16 cellular contexts compared by ENCODE assay signal in genomic region chr11:83600656-83601055, GRCh38.
DNase-seq lines count a peak whose midpoint lies in the region; ATAC-seq and TF ChIP-seq lines count a peak whose summit lies in the region.
"Had no signal": no experiment of that assay in that cellular context is flagged by ENCODE, and none has a peak within 500 bp of the region (broad histone marks: within the 10 kb centered on the region; RNA-seq: fewer than 3 reads in every experiment).

No MANE protein-coding gene starts in this region.

- WGBS in hepatocyte (ENCODE audit: low lambda C conversion rate, missing lambda C conversion rate), result 29% methylated on average over 1 of the region's 1 CpG

- no peaks in the 10 kb centered on the region for H3K9me2 ChIP-seq in hepatocyte (replicated peaks; ENCODE audit: insufficient read depth)

- H3K36me3 Mint-ChIP-seq in stimulated activated effector memory CD8-positive, alpha-beta T cell treated with anti-CD3 and anti-CD28 coated beads, Interleukin-12 subunit alpha, Interleukin-12 subunit beta, amount 100 ng/mL, for 72 hours, result no peaks in the 10 kb centered on the region
- H3K36me3 Mint-ChIP-seq: CD4-positive, alpha-beta memory T cell had no signal

- H3K4me3 ChIP-seq in hepatocyte (no peak overlapping the region), MG63 (no peak overlapping the region)

- DNase-seq in ELF-1 (ENCODE audit: low read depth, low spot score) (peak; percentile 71), NCI-H1694 (lab: John Stamatoyannopoulos, UW) (peak; percentile 14), hepatocyte (ENCODE audit: low spot score) (peak; percentile 11), MG63 (no peak), GM19240 (ENCODE audit: insufficient read length, low spot score) (no peak)
- no peak for DNase-seq in stimulated activated effector memory CD8-positive, alpha-beta T cell treated with anti-CD3 and anti-CD28 coated beads, Interleukin-12 subunit alpha, Interleukin-12 subunit beta, amount 100 ng/mL, for 72 hours (ENCODE audit: low spot score in 2 of 2)
- DNase-seq: BE2C; CD4-positive, alpha-beta memory T cell; DND-41; IMR-90; KBM-7 had no signal

- no peak overlapping the region for H2AFZ ChIP-seq in hepatocyte

- no peaks in the 10 kb centered on the region for H4K20me1 ChIP-seq in hepatocyte (ENCODE audit: insufficient read depth, poor library complexity, severe bottlenecking)

- H3K4me2 ChIP-seq in hepatocyte, result no peak overlapping the region

- H3K9me3 Mint-ChIP-seq in stimulated activated effector memory CD8-positive, alpha-beta T cell treated with anti-CD3 and anti-CD28 coated beads, Interleukin-12 subunit alpha, Interleukin-12 subunit beta, amount 100 ng/mL, for 72 hours, result peaks cover 9% of the 10 kb centered on the region
- H3K9me3 Mint-ChIP-seq: CD4-positive, alpha-beta memory T cell had no signal

- no peaks in the 10 kb centered on the region for H3K4me1 ChIP-seq in hepatocyte (ENCODE audit: insufficient read depth)
- H3K4me1 ChIP-seq: BE2C had no signal

- peak; percentile 19 for ATAC-seq in stimulated activated effector memory CD8-positive, alpha-beta T cell treated with anti-CD3 and anti-CD28 coated beads, Interleukin-12 subunit alpha, Interleukin-12 subunit beta, amount 100 ng/mL, for 72 hours
- ATAC-seq in GM18867 (IDR thresholded peaks at IDR 0.05; ENCODE audit: unreplicated experiment) (no peak), HG03520 (IDR thresholded peaks at IDR 0.05; ENCODE audit: unreplicated experiment) (no peak)
- ATAC-seq: HCT116 had no signal

- no peaks in the 10 kb centered on the region for H3K4me1 Mint-ChIP-seq in stimulated activated effector memory CD8-positive, alpha-beta T cell treated with anti-CD3 and anti-CD28 coated beads, Interleukin-12 subunit alpha, Interleukin-12 subunit beta, amount 100 ng/mL, for 72 hours
- H3K4me1 Mint-ChIP-seq: CD4-positive, alpha-beta memory T cell had no signal

- no peaks in the 10 kb centered on the region for H3K79me2 ChIP-seq in hepatocyte

- H3K27ac ChIP-seq in hepatocyte, result no peak overlapping the region
- H3K27ac ChIP-seq: C4-2B, HL-60 had no signal

- H3K27ac Mint-ChIP-seq in stimulated activated effector memory CD8-positive, alpha-beta T cell treated with anti-CD3 and anti-CD28 coated beads, Interleukin-12 subunit alpha, Interleukin-12 subunit beta, amount 100 ng/mL, for 72 hours, result no peak overlapping the region
- H3K27ac Mint-ChIP-seq: CD4-positive, alpha-beta memory T cell had no signal

- TF ChIP-seq CTCF in hepatocyte (IDR thresholded peaks at IDR 0.05; ENCODE audit: poor library complexity), result no peak

- H3K36me3 ChIP-seq in hepatocyte (replicated peaks; ENCODE audit: insufficient read depth, low read depth) (no peaks in the 10 kb centered on the region), MG63 (no peaks in the 10 kb centered on the region)
- H3K36me3 ChIP-seq: BE2C had no signal

- H3K4me3 Mint-ChIP-seq in stimulated activated effector memory CD8-positive, alpha-beta T cell treated with anti-CD3 and anti-CD28 coated beads, Interleukin-12 subunit alpha, Interleukin-12 subunit beta, amount 100 ng/mL, for 72 hours, result no peak overlapping the region
- H3K4me3 Mint-ChIP-seq: CD4-positive, alpha-beta memory T cell had no signal

- H3K27me3 ChIP-seq in hepatocyte (no peaks in the 10 kb centered on the region), MG63 (no peaks in the 10 kb centered on the region)
- H3K27me3 ChIP-seq: BE2C had no signal

- H3K9me3 ChIP-seq in hepatocyte (ENCODE audit: low read depth) (no peaks in the 10 kb centered on the region), MG63 (no peaks in the 10 kb centered on the region)
- H3K9me3 ChIP-seq: BE2C had no signal

Comparison
In these comparisons a context has a peak if more than half of its experiments do, and no peak if none do; other contexts are left out.
1. DNase-seq: peak in ELF-1 (single experiment), NCI-H1694 (single experiment) and hepatocyte (single experiment); none in stimulated activated effector memory CD8-positive, alpha-beta T cell treated with anti-CD3 and anti-CD28 coated beads, Interleukin-12 subunit alpha, Interleukin-12 subunit beta, amount 100 ng/mL, for 72 hours (0 of 2), MG63 (single experiment) and GM19240 (single experiment).